ENCODE assay signal across 8 cellular contexts in genomic region chr9:21974542-21975409, GRCh38. TPM values are rescaled to one million over a fixed set of nuclear protein-coding genes. Genes with fewer than 3 reads are reported as not detected.
DNase-seq lines count a peak whose midpoint lies in the region; ATAC-seq and TF ChIP-seq lines count a peak whose summit lies in the region.

No MANE protein-coding gene starts in this region.

- DNase-seq in NCI-H128 (lab: John Stamatoyannopoulos, UW; ENCODE audit: unreplicated experiment) (peak; percentile 86), WERI-Rb-1 (peak; percentile 77), epithelial cell of proximal tubule (ENCODE audit: low read depth) (no peak), naive B cell (peak; percentile 31), A673 (ENCODE audit: low spot score) (no peak), NCI-H1417 treated with DMSO at 0.1 percent for 48 hours (lab: John Stamatoyannopoulos, UW) (no peak)

- H3K4me1 ChIP-seq in ES-I3 (ENCODE audit: insufficient read depth, low read length) = no peaks in the 10 kb centered on the region
- H3K4me1 ChIP-seq in A673 (ENCODE audit: insufficient read depth, low read length, poor library complexity, severe bottlenecking) = no peaks in the 10 kb centered on the region

- H3K4me3 ChIP-seq in WERI-Rb-1 (ENCODE audit: low read depth, low read length) = peak overlapping the region; percentile 59
- H3K4me3 ChIP-seq in epithelial cell of proximal tubule (ENCODE audit: low read depth, low read length) = peak overlapping the region; percentile 77
- no peak overlapping the region for H3K4me3 ChIP-seq in A673 (ENCODE audit: low read depth, low read length, poor library complexity, severe bottlenecking)

- CTCF ChIA-PET in A673 (lab: Charles Lee) = no interaction called here

- H3K27me3 Mint-ChIP-seq in naive B cell = peaks cover 78 to 86% (median 83%) of the 10 kb centered on the region in 3 donors

- H3K36me3 ChIP-seq in ES-I3 (ENCODE audit: insufficient read depth, low read length) = no peaks in the 10 kb centered on the region
- H3K36me3 ChIP-seq in WERI-Rb-1 = peaks cover 12% of the 10 kb centered on the region
- H3K36me3 ChIP-seq in A673 (ENCODE audit: insufficient read depth, low read length, poor library complexity, severe bottlenecking) = no peaks in the 10 kb centered on the region

- TF ChIP-seq CTCF in WERI-Rb-1 (IDR thresholded peaks at IDR 0.05; ENCODE audit: low read depth, low read length) (no peak), epithelial cell of proximal tubule (conservative IDR thresholded peaks at IDR 0.05; ENCODE audit: low read depth, low read length) (no peak), A673 (conservative IDR thresholded peaks at IDR 0.05; ENCODE audit: low read depth, low read length) (no peak)

- ATAC-seq in GM21825 (IDR thresholded peaks at IDR 0.05; ENCODE audit: unreplicated experiment) = peak; percentile 66
- peak; percentile 55 to 68 for ATAC-seq in naive B cell (ENCODE audit: low read depth in 2 of 2)

- no TSS peak for BruUV-seq in A673 (replicated peaks; lab: Mats Ljungman, UMichigan)

- peak overlapping the region in 5 of 6 donors; percentile 63 to 94 (median 73) for H3K27ac Mint-ChIP-seq in naive B cell

- intact Hi-C loops in A673 (cut with micrococcal nuclease; ENCODE audit: unreplicated experiment) = no loop called here

- H3K9me3 ChIP-seq in ES-I3 (ENCODE audit: control insufficient read depth, insufficient read depth, low read length) (no peaks in the 10 kb centered on the region), WERI-Rb-1 (ENCODE audit: severe bottlenecking) (no peaks in the 10 kb centered on the region), A673 (ENCODE audit: low read depth, low read length, poor library complexity, severe bottlenecking) (no peaks in the 10 kb centered on the region)

- H3K4me3 Mint-ChIP-seq in naive B cell = peak overlapping the region; percentile 75 to 94 (median 89)

- peaks cover 3 to 38% of the 10 kb centered on the region in 2 donors for H3K36me3 Mint-ChIP-seq in naive B cell

- peaks cover 0 to 41% (median 20%) of the 10 kb centered on the region in 7 donors for H3K9me3 Mint-ChIP-seq in naive B cell

- peaks cover 20 to 32% (median 32%) of the 10 kb centered on the region in 3 donors for H3K4me1 Mint-ChIP-seq in naive B cell

- H3K27ac ChIP-seq in WERI-Rb-1 = peak overlapping the region; percentile 54
- H3K27ac ChIP-seq in A673 (ENCODE audit: low read depth, low read length, poor library complexity, severe bottlenecking) = no peak overlapping the region

- H3K27me3 ChIP-seq in WERI-Rb-1 (ENCODE audit: insufficient read depth, low read depth, severe bottlenecking) (no peaks in the 10 kb centered on the region), A673 (replicated peaks; ENCODE audit: insufficient read depth, low read depth, low read length, poor library complexity) (no peaks in the 10 kb centered on the region)

- POLR2A ChIA-PET in A673 (lab: Charles Lee; ENCODE audit: low non-redundant PET) = no interaction called here

- peak overlapping the region; percentile 78 for H3K9ac ChIP-seq in ES-I3 (ENCODE audit: low read depth, low read length)

RNA-seq across cellular contexts. Expression of gene CDKN2A, which starts 19.4 kb away (rescaled TPM):
- total RNA-seq in epithelial cell of proximal tubule (22.4 and 47.7 TPM in 2 replicates), A673 (2021) (not detected in 2 replicates)
- 1 to 10 TPM; 1.3 to 5.6 (median 4.6) TPM for polyA plus RNA-seq in naive B cell (ENCODE audit: low read depth in 6 of 6)

RNA-seq across cellular contexts. Expression of gene CDKN2B-AS1, which starts 19.8 kb away (rescaled TPM):
- 0.87 TPM in 1 of 2 replicates, not detected in the other for total RNA-seq in epithelial cell of proximal tubule
- 1 to 10 TPM in 1 of 6 donors, under 1 TPM in 3, not detected in 2; 0.48 to 1.2 (median 0.76) TPM for polyA plus RNA-seq in naive B cell (ENCODE audit: low read depth in 6 of 6)
- not detected in 2 replicates for total RNA-seq in A673 (2021)

RNA-seq across cellular contexts. Expression of gene CDKN2B, which starts 34.3 kb away (rescaled TPM):
- total RNA-seq in epithelial cell of proximal tubule (12.3 and 25.9 TPM in 2 replicates), A673 (2021) (not detected in 2 replicates)
- polyA plus RNA-seq in naive B cell (ENCODE audit: low read depth in 6 of 6) = under 1 TPM in 5 of 6 donors, not detected in 1; 0.25 to 0.90 (median 0.43) TPM

Comparison
In these comparisons a context has a peak if more than half of its experiments do, and no peak if none do; other contexts are left out.
1. DNase-seq: peak in NCI-H128 (single experiment), WERI-Rb-1 (single experiment) and naive B cell (single experiment); none in epithelial cell of proximal tubule (single experiment), A673 (single experiment) and NCI-H1417 treated with DMSO at 0.1 percent for 48 hours (single experiment).
2. RNA of gene CDKN2A, which starts 19.4 kb away (total RNA-seq): 22.4 to 47.7 TPM in epithelial cell of proximal tubule; not detected in A673; every median in the first group is over 10 times any median in the second.
3. RNA of gene CDKN2B, which starts 34.3 kb away (total RNA-seq): 12.3 to 25.9 TPM in epithelial cell of proximal tubule; not detected in A673; every median in the first group is over 10 times any median in the second.